8 cellular contexts compared by ENCODE assay signal in genomic region chr14:34498684-34499412, GRCh38. TPM values are rescaled to one million over a fixed set of nuclear protein-coding genes. Genes with fewer than 3 reads are reported as not detected.
DNase-seq lines count a peak whose midpoint lies in the region; ATAC-seq and TF ChIP-seq lines count a peak whose summit lies in the region.

No MANE protein-coding gene starts in this region.

- TF ChIP-seq CTCF in astrocyte of the cerebellum (IDR thresholded peaks at IDR 0.05; ENCODE audit: low read depth, low read length, missing control alignments) = peak; percentile 32

- CTCF ChIA-PET in naive thymus-derived CD4-positive, alpha-beta T cell (lab: Charles Lee) = interaction anchor here (0.7 kb wide), 1 partner anchor 167 kb away, joined by 3 read pairs; no protein-coding TSS in a partner anchor

- in situ Hi-C loops in astrocyte of the cerebellum (cut with HindIII; ENCODE audit: low sequenced_read_pairs) = no loop called here

- H3K27me3 Mint-ChIP-seq in stimulated activated naive CD8-positive, alpha-beta T cell treated with anti-CD3 and anti-CD28 coated beads, Interleukin-15, amount 100 ng/mL, for 72 hours = no peaks in the 10 kb centered on the region
- peaks cover 0 to 3% (median 0%) of the 10 kb centered on the region in 5 donors for H3K27me3 Mint-ChIP-seq in naive thymus-derived CD4-positive, alpha-beta T cell

- H3K27ac Mint-ChIP-seq in stimulated activated naive CD8-positive, alpha-beta T cell treated with anti-CD3 and anti-CD28 coated beads, Interleukin-15, amount 100 ng/mL, for 72 hours = no peak overlapping the region
- H3K27ac Mint-ChIP-seq in naive thymus-derived CD4-positive, alpha-beta T cell = peak overlapping the region in 1 of 9 donors; percentile 82

- H3K4me1 Mint-ChIP-seq in stimulated activated naive CD8-positive, alpha-beta T cell treated with anti-CD3 and anti-CD28 coated beads, Interleukin-15, amount 100 ng/mL, for 72 hours = no peaks in the 10 kb centered on the region
- H3K4me1 Mint-ChIP-seq in naive thymus-derived CD4-positive, alpha-beta T cell = peaks cover 0 to 4% (median 0%) of the 10 kb centered on the region in 7 donors

- POLR2A ChIA-PET in naive thymus-derived CD4-positive, alpha-beta T cell (lab: Charles Lee) = no interaction called here

- H3K36me3 Mint-ChIP-seq in naive thymus-derived CD4-positive, alpha-beta T cell = no peaks in the 10 kb centered on the region

- H3K27me3 ChIP-seq in naive thymus-derived CD4-positive, alpha-beta T cell (ENCODE audit: control insufficient read depth in 2 of 2, insufficient read depth in 2 of 2, low read length in 2 of 2) = no peaks in the 10 kb centered on the region

- intact Hi-C loops in naive thymus-derived CD4-positive, alpha-beta T cell (cut with micrococcal nuclease) = loop anchor here in 1 of 2 donors (1.0 kb wide), 1 partner anchor 168 kb away; no protein-coding TSS in a partner anchor

- no peak overlapping the region for H3K4me3 ChIP-seq in astrocyte of the cerebellum (ENCODE audit: low read depth, low read length)
- no peak overlapping the region for H3K4me3 ChIP-seq in naive thymus-derived CD4-positive, alpha-beta T cell (ENCODE audit: low read length)

- no peak overlapping the region for H3K4me3 Mint-ChIP-seq in stimulated activated naive CD8-positive, alpha-beta T cell treated with anti-CD3 and anti-CD28 coated beads, Interleukin-15, amount 100 ng/mL, for 72 hours
- no peak overlapping the region for H3K4me3 Mint-ChIP-seq in naive thymus-derived CD4-positive, alpha-beta T cell

- H3K9me3 Mint-ChIP-seq in stimulated activated naive CD8-positive, alpha-beta T cell treated with anti-CD3 and anti-CD28 coated beads, Interleukin-15, amount 100 ng/mL, for 72 hours = no peaks in the 10 kb centered on the region
- no peaks in the 10 kb centered on the region for H3K9me3 Mint-ChIP-seq in naive thymus-derived CD4-positive, alpha-beta T cell

- peak; percentile 49 for ATAC-seq in stimulated activated naive CD8-positive, alpha-beta T cell treated with anti-CD3 and anti-CD28 coated beads, Interleukin-15, amount 100 ng/mL, for 72 hours
- no peak for ATAC-seq in stimulated activated naive CD8-positive, alpha-beta T cell treated with anti-CD3 and anti-CD28 coated beads, Interleukin-15, Interleukin-2, amounts not matched to agents 100 U/mL and 50 U/mL, for 24 hours
- peak; percentile 48 for ATAC-seq in naive thymus-derived CD4-positive, alpha-beta T cell
- ATAC-seq in HG02938 (IDR thresholded peaks at IDR 0.05; ENCODE audit: unreplicated experiment) = no peak

- no peaks in the 10 kb centered on the region for H3K9me3 ChIP-seq in naive thymus-derived CD4-positive, alpha-beta T cell (ENCODE audit: control insufficient read depth in 2 of 3, low read length in 3 of 3)

- DNase-seq in stimulated activated naive CD8-positive, alpha-beta T cell treated with anti-CD3 and anti-CD28 coated beads, Interleukin-15, amount 100 ng/mL, for 72 hours = no peak
- no peak for DNase-seq in stimulated activated naive CD8-positive, alpha-beta T cell treated with anti-CD3 and anti-CD28 coated beads, Interleukin-15, Interleukin-2, amounts not matched to agents 100 U/mL and 50 U/mL, for 24 hours
- DNase-seq in NCI-H2029 treated with DMSO at 0.1 percent for 48 hours (lab: John Stamatoyannopoulos, UW) = peak; percentile 93
- no peak for DNase-seq in astrocyte of the cerebellum (ENCODE audit: low read depth)
- peak in 1 of 9 donors; percentile 8 for DNase-seq in naive thymus-derived CD4-positive, alpha-beta T cell
- no peak for DNase-seq in stimulated activated CD4-positive, alpha-beta T cell treated with anti-CD3 and anti-CD28 coated beads, Interleukin-4, amount 100 ng/mL, for 24 hours
- no peak for DNase-seq in NCI-H1048 (lab: John Stamatoyannopoulos, UW)

- H3K4me1 ChIP-seq in naive thymus-derived CD4-positive, alpha-beta T cell (ENCODE audit: control insufficient read depth in 2 of 2, insufficient read depth in 2 of 2, low read length in 2 of 2) = no peaks in the 10 kb centered on the region

- no peaks in the 10 kb centered on the region for H3K36me3 ChIP-seq in naive thymus-derived CD4-positive, alpha-beta T cell (ENCODE audit: control insufficient read depth in 2 of 3, insufficient read depth in 3 of 3, low read length in 3 of 3)

- H3K27ac ChIP-seq in naive thymus-derived CD4-positive, alpha-beta T cell (ENCODE audit: low read depth, low read length) = no peak overlapping the region

RNA-seq across cellular contexts. Expression of gene SPTSSA, which starts 36.8 kb away (rescaled TPM):
- total RNA-seq in naive thymus-derived CD4-positive, alpha-beta T cell = 10 to 100 TPM in 1 of 5 experiments, 1 to 10 TPM in 4; 2.2 to 13.3 (median 3.0) TPM
- 1 to 10 TPM; 5.1 to 8.5 TPM for polyA plus RNA-seq in naive thymus-derived CD4-positive, alpha-beta T cell

RNA-seq across cellular contexts. Expression of gene EAPP, which starts 40.7 kb away (rescaled TPM):
- 10 to 100 TPM; 34.8 to 84.3 (median 60.9) TPM for total RNA-seq in naive thymus-derived CD4-positive, alpha-beta T cell
- 100 to 1,000 TPM; 103 to 125 TPM for polyA plus RNA-seq in naive thymus-derived CD4-positive, alpha-beta T cell

Comparison
In these comparisons a context has a peak if more than half of its experiments do, and no peak if none do; other contexts are left out.
1. ATAC-seq: peak in stimulated activated naive CD8-positive, alpha-beta T cell treated with anti-CD3 and anti-CD28 coated beads, Interleukin-15, amount 100 ng/mL, for 72 hours (single experiment) and naive thymus-derived CD4-positive, alpha-beta T cell (single experiment); none in stimulated activated naive CD8-positive, alpha-beta T cell treated with anti-CD3 and anti-CD28 coated beads, Interleukin-15, Interleukin-2, amounts not matched to agents 100 U/mL and 50 U/mL, for 24 hours (single experiment) and HG02938 (single experiment).